9 cellular contexts compared by ENCODE assay signal in the genomic region with DNA sequence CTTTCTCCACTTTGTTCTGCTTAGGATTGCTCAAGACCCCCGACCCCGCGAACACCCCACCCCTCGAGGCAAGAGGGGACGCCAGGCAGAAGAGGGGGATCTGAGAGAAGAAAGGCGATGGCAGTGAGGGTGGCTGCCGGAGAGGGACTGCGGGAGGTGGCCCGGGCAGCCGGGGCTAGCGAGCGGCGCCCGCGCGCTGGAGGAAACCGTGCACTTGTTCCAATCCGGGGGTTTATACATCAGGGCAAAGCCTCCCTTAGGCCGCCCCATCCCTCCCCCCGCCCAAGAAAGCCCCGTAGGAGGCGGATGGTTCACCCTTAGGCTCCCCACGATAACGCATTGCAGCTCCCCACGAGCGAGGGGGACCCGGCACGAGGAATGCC. TPM values are rescaled to one million over a fixed set of nuclear protein-coding genes. Genes with fewer than 3 reads are reported as not detected.
A peak's percentile ranks its signal among the peaks of the same experiment; 100 is the strongest.
DNase-seq lines count a peak whose midpoint lies in the region; ATAC-seq and TF ChIP-seq lines count a peak whose summit lies in the region.
"Had no signal": no experiment of that assay in that cellular context is flagged by ENCODE, and none has a peak within 500 bp of the region (broad histone marks: within the 10 kb centered on the region; RNA-seq: fewer than 3 reads in every experiment).

No MANE protein-coding gene starts in this region.

- H3K4me1 Mint-ChIP-seq in CD8-positive, alpha-beta T cell (ENCODE audit: low read depth), result peaks cover 8% of the 10 kb centered on the region

- H3K79me1 ChIP-seq in trophoblast cell (ENCODE audit: low read length), result no peaks in the 10 kb centered on the region

- H3K27me3 Mint-ChIP-seq in CD8-positive, alpha-beta T cell (ENCODE audit: low read depth), result peaks cover 65% of the 10 kb centered on the region

- TF ChIP-seq CTCF in CD8-positive, alpha-beta T cell (IDR thresholded peaks at IDR 0.05), result no peak
- no peak for TF ChIP-seq CTCF in foreskin keratinocyte (conservative IDR thresholded peaks at IDR 0.05)

- H3K36me3 Mint-ChIP-seq in CD8-positive, alpha-beta T cell, result no peaks in the 10 kb centered on the region

- H3K4me3 Mint-ChIP-seq in CD8-positive, alpha-beta T cell, result peak overlapping the region; percentile 67

- H2BK12ac ChIP-seq in trophoblast cell (ENCODE audit: low read length), result no peak overlapping the region

- no peak for ATAC-seq in CD8-positive, alpha-beta T cell
- ATAC-seq in foreskin keratinocyte, result peak; percentile 25
- ATAC-seq in HG03457 (IDR thresholded peaks at IDR 0.05; ENCODE audit: unreplicated experiment), result no peak

- H2AK5ac ChIP-seq in trophoblast cell (ENCODE audit: low read length), result no peak overlapping the region

- no peak overlapping the region for H3K23ac ChIP-seq in trophoblast cell (ENCODE audit: low read length)

- no peak overlapping the region for H4K12ac ChIP-seq in trophoblast cell (ENCODE audit: low read depth, low read length)

- H2AFZ ChIP-seq in trophoblast cell (ENCODE audit: insufficient read depth, low read length, poor library complexity), result peak overlapping the region; percentile 88

- intact Hi-C loops in CD8-positive, alpha-beta T cell (cut with DNase I, micrococcal nuclease), result no loop called here

- peak overlapping the region; percentile 4 for H4K8ac ChIP-seq in trophoblast cell (ENCODE audit: low read depth, low read length)

- no peak for DNase-seq in CD8-positive, alpha-beta T cell
- DNase-seq in SJCRH30 (peak; percentile 24 to 45), foreskin keratinocyte (no peak), trophoblast cell (no peak), activated gamma-delta T cell treated with Interleukin-2 at 50 U/mL for 16 hours (no peak)
- no peak for DNase-seq in stimulated activated CD4-positive, alpha-beta T cell treated with anti-CD3 and anti-CD28 coated beads, Interleukin-4, amount 100 ng/mL, for 4 hours
- no peak for DNase-seq in central memory CD4-positive, alpha-beta T cell

- H3K27ac ChIP-seq in CD8-positive, alpha-beta T cell (ENCODE audit: low read depth, low read length), result no peak overlapping the region
- peak overlapping the region; percentile 32; the same call in 1 of the 2 replicates for H3K27ac ChIP-seq in SJCRH30
- H3K27ac ChIP-seq in foreskin keratinocyte, result no peak overlapping the region
- no peak overlapping the region for H3K27ac ChIP-seq in trophoblast cell (ENCODE audit: low read depth, low read length)

- no peak overlapping the region for H3K27ac Mint-ChIP-seq in CD8-positive, alpha-beta T cell
- H3K27ac Mint-ChIP-seq: stimulated activated naive B cell treated with anti-CD40 and anti-IgM and Interleukin-4, amounts not matched to agents 10 μg/mL and 1 μg/mL and 100 μg/mL, for 72 hours had no signal

- H3K4me1 ChIP-seq in CD8-positive, alpha-beta T cell (ENCODE audit: insufficient read depth, low read length), result peaks cover 6% of the 10 kb centered on the region
- H3K4me1 ChIP-seq in SJCRH30, result no peaks in the 10 kb centered on the region
- H3K4me1 ChIP-seq in foreskin keratinocyte, result no peaks in the 10 kb centered on the region
- peaks cover 0 to 2% of the 10 kb centered on the region in 2 experiments for H3K4me1 ChIP-seq in trophoblast cell (ENCODE audit: control insufficient read depth in 1 of 2, insufficient read depth in 2 of 2, low read length in 2 of 2)

- peak overlapping the region; percentile 100 for H3K4me2 ChIP-seq in trophoblast cell (ENCODE audit: low read length)

- H3K9me3 ChIP-seq in CD8-positive, alpha-beta T cell (ENCODE audit: low read length), result no peaks in the 10 kb centered on the region
- H3K9me3 ChIP-seq in SJCRH30 (replicated peaks), result no peaks in the 10 kb centered on the region
- no peaks in the 10 kb centered on the region for H3K9me3 ChIP-seq in trophoblast cell (ENCODE audit: insufficient read depth, low read depth, low read length)

- POLR2A ChIA-PET in CD8-positive, alpha-beta T cell (lab: Charles Lee), result no interaction called here

- H3K4me3 ChIP-seq in CD8-positive, alpha-beta T cell (ENCODE audit: low read depth, low read length), result no peak overlapping the region
- peak overlapping the region; percentile 98 for H3K4me3 ChIP-seq in SJCRH30
- peak overlapping the region; percentile 78 for H3K4me3 ChIP-seq in trophoblast cell (ENCODE audit: low read depth, low read length)

- CTCF ChIA-PET in CD8-positive, alpha-beta T cell (lab: Charles Lee), result no interaction called here

- peaks cover 15% of the 10 kb centered on the region for H3K27me3 ChIP-seq in CD8-positive, alpha-beta T cell (ENCODE audit: insufficient read depth, low read length)
- H3K27me3 ChIP-seq in SJCRH30 (no peaks in the 10 kb centered on the region), foreskin keratinocyte (peaks cover 62% of the 10 kb centered on the region), trophoblast cell (ENCODE audit: insufficient read depth, low read length) (no peaks in the 10 kb centered on the region)

- no peak overlapping the region for H3K4ac ChIP-seq in trophoblast cell (ENCODE audit: low read depth, low read length)

- WGBS in trophoblast cell (ENCODE audit: extremely low coverage, insufficient coverage, insufficient read length), result no CpG with 5 or more reads among the region's 28 CpGs

- no peaks in the 10 kb centered on the region for H3K9me3 Mint-ChIP-seq in CD8-positive, alpha-beta T cell

- no peak overlapping the region for H2BK120ac ChIP-seq in trophoblast cell (ENCODE audit: insufficient read depth, low read length, poor library complexity)

- H4K91ac ChIP-seq in trophoblast cell (ENCODE audit: low read depth, low read length), result peak overlapping the region; percentile 42

- H3K79me2 ChIP-seq in trophoblast cell (ENCODE audit: control insufficient read depth, insufficient read depth, low read length, poor library complexity), result no peaks in the 10 kb centered on the region

- peak overlapping the region; percentile 31 for H3K9ac ChIP-seq in trophoblast cell (ENCODE audit: low read length)

- H3K14ac ChIP-seq in trophoblast cell (ENCODE audit: low read length), result no peak overlapping the region

- no peaks in the 10 kb centered on the region for H3K36me3 ChIP-seq in CD8-positive, alpha-beta T cell (ENCODE audit: insufficient read depth, low read length)
- H3K36me3 ChIP-seq in SJCRH30, result no peaks in the 10 kb centered on the region
- no peaks in the 10 kb centered on the region for H3K36me3 ChIP-seq in trophoblast cell (ENCODE audit: control insufficient read depth in 1 of 2, insufficient read depth in 2 of 2, low read length in 2 of 2)

- no peak overlapping the region for H2BK5ac ChIP-seq in trophoblast cell (ENCODE audit: low read depth, low read length, poor library complexity)

- H3K18ac ChIP-seq in trophoblast cell (ENCODE audit: low read length), result no peak overlapping the region

RNA-seq across cellular contexts. Expression of a gene that starts 0.5 kb away (rescaled TPM):
- not detected for total RNA-seq in CD8-positive, alpha-beta T cell
- total RNA-seq in SJCRH30 (2014; rRNA removed; shearing (Covaris generic)), result 6.3 and 9.3 TPM in 2 replicates
- not detected in 2 replicates for total RNA-seq in foreskin keratinocyte
- 0.08 TPM in 1 of 2 replicates, not detected in the other for polyA plus RNA-seq in foreskin keratinocyte
- 1.3 and 1.4 TPM in 2 replicates for polyA plus RNA-seq in trophoblast cell (2013)

Comparison
In these comparisons a context has a peak if more than half of its experiments do, and no peak if none do; other contexts are left out.
1. DNase-seq: peak in SJCRH30 (2 of 2); none in CD8-positive, alpha-beta T cell (0 of 7), foreskin keratinocyte (0 of 2), trophoblast cell (0 of 2), stimulated activated CD4-positive, alpha-beta T cell treated with anti-CD3 and anti-CD28 coated beads, Interleukin-4, amount 100 ng/mL, for 4 hours (0 of 2), activated gamma-delta T cell treated with Interleukin-2 at 50 U/mL for 16 hours (single experiment) and central memory CD4-positive, alpha-beta T cell (single experiment).